Comparison of ENCODE assay signal across 1 cellular context in the genomic region with DNA sequence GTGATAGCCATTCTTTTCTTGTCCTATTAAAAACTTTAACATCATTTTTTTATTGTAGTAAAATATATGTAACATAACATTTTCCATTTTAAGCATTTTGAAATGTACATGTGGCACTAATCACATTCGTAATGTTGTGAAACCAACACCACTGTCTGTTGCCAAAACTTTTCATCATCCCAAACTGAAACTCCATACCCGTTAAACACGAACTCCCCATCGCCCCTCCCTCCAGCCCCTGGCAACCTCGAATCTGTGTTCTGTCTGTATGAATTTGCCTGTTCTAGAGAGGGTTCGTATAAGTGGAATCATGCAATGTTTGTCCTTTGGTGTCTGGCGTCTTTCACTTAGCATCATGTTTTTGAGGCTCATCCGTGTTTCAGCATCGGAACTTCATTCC.
TF ChIP-seq lines count a peak whose summit lies in the region.

No MANE protein-coding gene starts in this region.

TF ChIP-seq in GM23338, 12 proteins besides CTCF, POLR2A, EP300 and RAD21 (continued from another document):
- TF ChIP-seq ETS1 (IDR thresholded peaks at IDR 0.05): no peak
- TF ChIP-seq ZNF462 (CRISPR knock-in tag; IDR thresholded peaks at IDR 0.05): no peak
- TF ChIP-seq CREB1 (CRISPR knock-in tag; IDR thresholded peaks at IDR 0.05; ENCODE audit: low read depth): no peak
